8 cellular contexts compared by ENCODE assay signal in the genomic region with DNA sequence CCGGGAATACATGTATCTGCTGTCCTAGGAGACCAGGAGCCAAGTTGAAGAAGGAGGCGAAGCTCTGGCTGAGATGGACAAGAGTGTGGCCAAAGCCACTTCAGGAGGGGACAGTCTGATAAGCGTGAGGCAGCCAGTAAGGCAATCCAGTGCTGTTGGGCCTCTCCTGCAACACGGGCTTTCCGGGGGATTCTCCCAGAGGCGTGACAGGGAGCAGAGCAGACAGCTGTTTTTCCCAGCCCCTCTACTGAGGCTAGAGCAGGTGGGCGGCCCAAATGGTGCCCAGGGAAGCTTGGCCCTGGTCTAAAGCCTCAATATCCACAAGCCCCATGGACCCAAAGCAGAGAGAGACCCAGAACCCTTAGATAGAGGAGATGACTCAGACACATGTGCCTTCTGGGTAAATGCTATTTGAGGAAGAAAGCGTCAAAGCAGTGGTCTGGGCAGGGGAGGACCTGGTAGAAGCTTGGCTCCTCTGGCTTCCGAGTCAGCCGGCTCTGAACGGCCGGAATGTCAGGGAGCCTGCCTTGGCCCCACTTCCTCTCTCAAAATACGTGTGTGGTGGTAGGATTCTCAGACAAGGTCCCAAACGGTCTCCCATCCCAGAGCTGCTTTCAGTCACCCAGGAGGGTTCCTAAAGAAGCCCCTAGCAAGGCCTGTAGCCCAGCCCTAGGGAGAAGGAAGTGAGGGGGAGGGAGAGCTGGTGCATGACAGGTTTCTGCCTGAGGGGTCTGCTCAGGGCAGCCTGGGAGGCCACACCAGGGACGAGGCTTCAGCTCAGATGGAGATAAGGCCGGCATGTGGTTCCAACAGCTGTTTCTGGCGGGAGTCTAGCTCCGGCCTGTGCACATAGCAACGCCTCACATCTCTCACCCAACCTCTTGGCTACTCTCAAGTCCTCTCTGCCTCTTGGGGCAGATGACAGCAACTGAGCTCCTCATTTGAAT. TPM values are rescaled to one million over a fixed set of nuclear protein-coding genes. Genes with fewer than 3 reads are reported as not detected.
DNase-seq lines count a peak whose midpoint lies in the region; ATAC-seq, FAIRE-seq and TF ChIP-seq lines count a peak whose summit lies in the region.

No MANE protein-coding gene starts in this region.

- H3K9me3 ChIP-seq in liver (ENCODE audit: control insufficient read depth in 4 of 4, low read length in 3 of 4) = no peaks in the 10 kb centered on the region
- H3K9me3 ChIP-seq in HepG2 (ENCODE audit: low read length) = no peaks in the 10 kb centered on the region

- no peak for TF ChIP-seq POLR2A in HepG2 (IDR thresholded peaks at IDR 0.05; ENCODE audit: insufficient read depth in 1 of 2, low read depth in 2 of 2, low read length in 2 of 2)

- H3K4me2 ChIP-seq in HepG2 (ENCODE audit: low read depth, low read length) = no peak overlapping the region

- TF ChIP-seq CTCF in liver (IDR thresholded peaks at IDR 0.05; ENCODE audit: low read depth, low read length, missing input control) = no peak
- TF ChIP-seq CTCF in HepG2 (CRISPR knock-in tag; IDR thresholded peaks at IDR 0.05) = no peak
- TF ChIP-seq CTCF in nephron progenitor cell (IDR thresholded peaks at IDR 0.05) = no peak

- peaks cover 42% of the 10 kb centered on the region for H3K4me1 Mint-ChIP-seq in activated naive CD8-positive, alpha-beta T cell treated with anti-CD3 and anti-CD28 coated beads, Interleukin-2, amount 10 ng/mL, durations not matched to agents 7 days and 5 days
- peaks cover 41% of the 10 kb centered on the region for H3K4me1 Mint-ChIP-seq in nephron progenitor cell

- in situ Hi-C loops in HepG2 (cut with HindIII; ENCODE audit: extremely low pct_ligation_motif_present, low pct_unique_long_range_greater_than_20kb) = no loop called here

- no peak overlapping the region for H3K4me3 Mint-ChIP-seq in activated naive CD8-positive, alpha-beta T cell treated with anti-CD3 and anti-CD28 coated beads, Interleukin-2, amount 10 ng/mL, durations not matched to agents 7 days and 5 days
- H3K4me3 Mint-ChIP-seq in nephron progenitor cell = no peak overlapping the region

- no peak for DNase-seq in HepG2 (ENCODE audit: low spot score)
- DNase-seq in activated naive CD8-positive, alpha-beta T cell treated with anti-CD3 and anti-CD28 coated beads, Interleukin-2, amount 10 ng/mL, durations not matched to agents 7 days and 5 days = no peak
- no peak for DNase-seq in nephron progenitor cell
- no peak for DNase-seq in HT-29 (ENCODE audit: low spot score)
- DNase-seq in NCI-H69 (lab: John Stamatoyannopoulos, UW) = no peak
- no peak for DNase-seq in NCI-H1417 (lab: John Stamatoyannopoulos, UW)

- POLR2A ChIA-PET in HepG2 (lab: Yijun Ruan, JAX) = interaction anchor here (0.8 kb wide), 1 partner anchor 28 kb away, joined by 6 read pairs; a partner anchor contains a TSS
- POLR2A ChIA-PET in activated naive CD8-positive, alpha-beta T cell treated with anti-CD3 and anti-CD28 coated beads, Interleukin-2, amount 10 ng/mL, durations not matched to agents 7 days and 5 days (lab: Charles Lee) = interaction anchor here (0.8 to 1.2 kb wide), 2 partner anchors 8 to 28 kb away, joined by 4 to 5 read pairs; no protein-coding TSS in a partner anchor

- H3K36me3 ChIP-seq in liver (ENCODE audit: control insufficient read depth in 4 of 4, insufficient read depth in 3 of 4, low read depth in 1 of 4, low read length in 3 of 4) (peaks cover 0 to 6% (median 3%) of the 10 kb centered on the region in 4 donors), HepG2 (replicated peaks in 1 of 2; ENCODE audit: control insufficient read depth in 1 of 2, insufficient read depth in 2 of 2, low read length in 2 of 2) (peaks cover 3 to 5% of the 10 kb centered on the region in 2 experiments; a peak in 1 of 5 replicates)

- H3K4me3 ChIP-seq in liver (ENCODE audit: low read depth in 1 of 3, low read length in 3 of 3) = no peak overlapping the region
- no peak overlapping the region for H3K4me3 ChIP-seq in HepG2 (replicated peaks in 1 of 3; ENCODE audit: insufficient read depth in 1 of 3, low read depth in 2 of 3, low read length in 3 of 3)

- BruUV-seq in HepG2 (replicated peaks; lab: Mats Ljungman, UMichigan) = no TSS peak

- 73% methylated on average over 19 of the region's 19 CpGs for WGBS in liver
- 89% methylated on average over 12 of the region's 19 CpGs for WGBS in HepG2 (ENCODE audit: low lambda C conversion rate)

- H3K9ac ChIP-seq in liver (ENCODE audit: low read depth in 1 of 2, low read length in 2 of 2) = no peak overlapping the region
- no peak overlapping the region for H3K9ac ChIP-seq in HepG2 (ENCODE audit: insufficient read depth, low read depth, low read length)

- H3K27ac ChIP-seq in liver (ENCODE audit: low read depth in 1 of 2, low read length in 2 of 2) = peak overlapping the region; percentile 37 to 48
- no peak overlapping the region for H3K27ac ChIP-seq in HepG2 (ENCODE audit: extremely low read length, insufficient read depth, low read length)

- no peak for TF ChIP-seq EP300 in HepG2 (IDR thresholded peaks at IDR 0.05; ENCODE audit: low read depth in 2 of 2, low read length in 2 of 2)
- no peak for TF ChIP-seq EP300 in HepG2 (CRISPR knock-in tag; IDR thresholded peaks at IDR 0.05; ENCODE audit: borderline replicate concordance)

- H3K27me3 ChIP-seq in liver (ENCODE audit: control insufficient read depth in 4 of 4, insufficient read depth in 4 of 4, low read length in 3 of 4) (no peaks in the 10 kb centered on the region), HepG2 (ENCODE audit: control insufficient read depth in 1 of 2, insufficient read depth in 2 of 2, low read length in 2 of 2) (no peaks in the 10 kb centered on the region)

- H3K4me1 ChIP-seq in liver (ENCODE audit: control insufficient read depth in 4 of 4, insufficient read depth in 4 of 4, low read length in 3 of 4) (peaks cover 0 to 5% (median 2%) of the 10 kb centered on the region in 4 donors), HepG2 (ENCODE audit: insufficient read depth, low read length) (no peaks in the 10 kb centered on the region)

- H3K9me3 Mint-ChIP-seq in activated naive CD8-positive, alpha-beta T cell treated with anti-CD3 and anti-CD28 coated beads, Interleukin-2, amount 10 ng/mL, durations not matched to agents 7 days and 5 days = no peaks in the 10 kb centered on the region
- H3K9me3 Mint-ChIP-seq in nephron progenitor cell = peaks cover 4% of the 10 kb centered on the region

- H3K36me3 Mint-ChIP-seq in activated naive CD8-positive, alpha-beta T cell treated with anti-CD3 and anti-CD28 coated beads, Interleukin-2, amount 10 ng/mL, durations not matched to agents 7 days and 5 days = peaks cover 18% of the 10 kb centered on the region
- H3K36me3 Mint-ChIP-seq in nephron progenitor cell (ENCODE audit: low read depth) = peaks cover 76% of the 10 kb centered on the region

- H3K79me2 ChIP-seq in HepG2 (ENCODE audit: insufficient read depth, low read length) = no peaks in the 10 kb centered on the region

- ATAC-seq in HepG2 (no peak), HG03108 (IDR thresholded peaks at IDR 0.05; ENCODE audit: unreplicated experiment) (peak; percentile 71)
- ATAC-seq in activated naive CD8-positive, alpha-beta T cell treated with anti-CD3 and anti-CD28 coated beads, Interleukin-2, amount 10 ng/mL, durations not matched to agents 7 days and 5 days (ENCODE audit: low read depth) = no peak

- CTCF ChIA-PET in HepG2 (lab: Yijun Ruan, JAX; ENCODE audit: low intra/inter-chr PET ratio, low total read pairs) = no interaction called here

- H3K27me3 Mint-ChIP-seq in activated naive CD8-positive, alpha-beta T cell treated with anti-CD3 and anti-CD28 coated beads, Interleukin-2, amount 10 ng/mL, durations not matched to agents 7 days and 5 days = no peaks in the 10 kb centered on the region
- no peaks in the 10 kb centered on the region for H3K27me3 Mint-ChIP-seq in nephron progenitor cell (ENCODE audit: low read depth, poor library complexity)

- H3K27ac Mint-ChIP-seq in activated naive CD8-positive, alpha-beta T cell treated with anti-CD3 and anti-CD28 coated beads, Interleukin-2, amount 10 ng/mL, durations not matched to agents 7 days and 5 days = peak overlapping the region; percentile 47
- H3K27ac Mint-ChIP-seq in nephron progenitor cell = peak overlapping the region; percentile 88

- H2AFZ ChIP-seq in HepG2 (ENCODE audit: low read length) = no peak overlapping the region

- intact Hi-C loops in HepG2 (cut with micrococcal nuclease; ENCODE audit: unreplicated experiment) = no loop called here

- no peak for FAIRE-seq in HepG2 (lab: Jason Lieb, UNC)

- no peak for TF ChIP-seq RAD21 in liver (IDR thresholded peaks at IDR 0.05)
- TF ChIP-seq RAD21 in HepG2 (CRISPR knock-in tag; IDR thresholded peaks at IDR 0.05) = no peak

- no peaks in the 10 kb centered on the region for H4K20me1 ChIP-seq in HepG2 (ENCODE audit: insufficient read depth, low read length)

RNA-seq across cellular contexts. Expression of a gene that starts 28.9 kb away (rescaled TPM):
- total RNA-seq in liver (10 to 100 TPM in 1 of 2 donors, 1 to 10 TPM in 1; 6.8 to 14.9 TPM), HepG2 (2016; rRNA removed; fragmentation: Illumina TruSeq; extraction: Trizol) (2.7 and 3.4 TPM in 2 replicates)
- polyA plus RNA-seq in liver (1 to 10 TPM; 2.8 to 4.1 TPM), HepG2 (2011; rRNA removed) (4.2 and 4.5 TPM in 2 replicates)
- 0.79 and 0.91 TPM in 2 replicates for total RNA-seq in HepG2 (2016; cell fraction: cytosol; rRNA removed; fragmentation: Illumina TruSeq; extraction: Trizol; ENCODE audit: low read depth)
- total RNA-seq in HepG2 (2016; cell fraction: insoluble cytoplasmic fraction; rRNA removed; fragmentation: Illumina TruSeq; extraction: Trizol) = 3.2 and 3.6 TPM in 2 replicates
- 2.0 TPM in 2 replicates for total RNA-seq in HepG2 (2016; cell fraction: membrane; rRNA removed; fragmentation: Illumina TruSeq; extraction: Trizol)
- 4.9 and 5.9 TPM in 2 replicates for total RNA-seq in HepG2 (2016; cell fraction: nucleus; rRNA removed; fragmentation: Illumina TruSeq; extraction: Trizol)
- 1.8 TPM in 2 replicates for polyA plus RNA-seq in HepG2 (2011; cell fraction: cytosol; rRNA removed)
- 4.8 and 8.7 TPM in 2 replicates for polyA plus RNA-seq in HepG2 (2011; cell fraction: nucleus; rRNA removed)
- polyA plus RNA-seq in HepG2 (2012) = 1.1 and 1.6 TPM in 2 replicates
- 0.19 and 0.27 TPM in 2 replicates for polyA plus RNA-seq in HepG2 (2016; cell fraction: cytosol; fragmentation: Illumina TruSeq; extraction: Trizol; ENCODE audit: low read depth)
- polyA plus RNA-seq in HepG2 (2016; cell fraction: insoluble cytoplasmic fraction; fragmentation: Illumina TruSeq; extraction: Trizol; ENCODE audit: low read depth) = 1.8 and 2.2 TPM in 2 replicates
- polyA plus RNA-seq in HepG2 (2016; cell fraction: membrane; fragmentation: Illumina TruSeq; extraction: Trizol; ENCODE audit: low read depth) = 0.45 and 0.54 TPM in 2 replicates
- 7.4 and 7.8 TPM in 2 replicates for polyA plus RNA-seq in HepG2 (2016; cell fraction: nucleus; fragmentation: Illumina TruSeq; extraction: Trizol; ENCODE audit: insufficient read depth, low read depth)
- 19.9 and 128 TPM in 2 replicates for polyA minus RNA-seq in HepG2 (2011; rRNA and poly(A)+ RNA removed; ENCODE audit: low replicate concordance)
- polyA minus RNA-seq in HepG2 (2011; cell fraction: cytosol; rRNA and poly(A)+ RNA removed) = 5.5 TPM in 2 replicates
- polyA minus RNA-seq in HepG2 (2011; cell fraction: nucleus; rRNA and poly(A)+ RNA removed) = 6.0 and 9.4 TPM in 2 replicates
- 10 to 100 TPM; 37.1 to 41.8 TPM for total RNA-seq in activated naive CD8-positive, alpha-beta T cell treated with anti-CD3 and anti-CD28 coated beads, Interleukin-2, amount 10 ng/mL, durations not matched to agents 7 days and 5 days
- 55.3 and 55.4 TPM in 2 replicates for total RNA-seq in HT-29 (2014; rRNA removed; shearing (Covaris generic))

RNA-seq across cellular contexts. Expression of a gene that starts 50.5 kb away (rescaled TPM):
- total RNA-seq in liver (10 to 100 TPM; 33.1 to 56.5 TPM), HepG2 (2016; rRNA removed; fragmentation: Illumina TruSeq; extraction: Trizol) (13.8 and 19.0 TPM in 2 replicates)
- polyA plus RNA-seq in liver (10 to 100 TPM in 1 of 2 donors, 1 to 10 TPM in 1; 1.4 to 10.0 TPM), HepG2 (2011; rRNA removed) (14.9 TPM in 2 replicates)
- 5.8 and 7.8 TPM in 2 replicates for total RNA-seq in HepG2 (2016; cell fraction: cytosol; rRNA removed; fragmentation: Illumina TruSeq; extraction: Trizol; ENCODE audit: low read depth)
- total RNA-seq in HepG2 (2016; cell fraction: insoluble cytoplasmic fraction; rRNA removed; fragmentation: Illumina TruSeq; extraction: Trizol) = 14.6 and 17.8 TPM in 2 replicates
- total RNA-seq in HepG2 (2016; cell fraction: membrane; rRNA removed; fragmentation: Illumina TruSeq; extraction: Trizol) = 7.2 and 11.4 TPM in 2 replicates
- 54.0 and 56.5 TPM in 2 replicates for total RNA-seq in HepG2 (2016; cell fraction: nucleus; rRNA removed; fragmentation: Illumina TruSeq; extraction: Trizol)
- 2.4 and 3.7 TPM in 2 replicates for polyA plus RNA-seq in HepG2 (2011; cell fraction: cytosol; rRNA removed)
- polyA plus RNA-seq in HepG2 (2011; cell fraction: nucleus; rRNA removed) = 26.3 and 36.2 TPM in 2 replicates
- polyA plus RNA-seq in HepG2 (2012) = 5.9 and 7.4 TPM in 2 replicates
- polyA plus RNA-seq in HepG2 (2016; cell fraction: cytosol; fragmentation: Illumina TruSeq; extraction: Trizol; ENCODE audit: low read depth) = 0.97 and 1.5 TPM in 2 replicates
- 3.4 TPM in 2 replicates for polyA plus RNA-seq in HepG2 (2016; cell fraction: insoluble cytoplasmic fraction; fragmentation: Illumina TruSeq; extraction: Trizol; ENCODE audit: low read depth)
- polyA plus RNA-seq in HepG2 (2016; cell fraction: membrane; fragmentation: Illumina TruSeq; extraction: Trizol; ENCODE audit: low read depth) = 3.3 and 3.8 TPM in 2 replicates
- 42.4 and 45.8 TPM in 2 replicates for polyA plus RNA-seq in HepG2 (2016; cell fraction: nucleus; fragmentation: Illumina TruSeq; extraction: Trizol; ENCODE audit: insufficient read depth, low read depth)
- polyA minus RNA-seq in HepG2 (2011; rRNA and poly(A)+ RNA removed; ENCODE audit: low replicate concordance) = 38.9 and 56.7 TPM in 2 replicates
- 8.7 and 10.2 TPM in 2 replicates for polyA minus RNA-seq in HepG2 (2011; cell fraction: cytosol; rRNA and poly(A)+ RNA removed)
- polyA minus RNA-seq in HepG2 (2011; cell fraction: nucleus; rRNA and poly(A)+ RNA removed) = 130 and 161 TPM in 2 replicates
- total RNA-seq in activated naive CD8-positive, alpha-beta T cell treated with anti-CD3 and anti-CD28 coated beads, Interleukin-2, amount 10 ng/mL, durations not matched to agents 7 days and 5 days = 100 to 1,000 TPM; 118 to 143 TPM
- total RNA-seq in HT-29 (2014; rRNA removed; shearing (Covaris generic)) = 18.5 and 19.4 TPM in 2 replicates

RNA-seq across cellular contexts. Expression of a gene that starts 54.1 kb away (rescaled TPM):
- total RNA-seq in liver = 10 to 100 TPM; 36.7 to 54.0 TPM
- 10 to 100 TPM; 13.0 to 15.5 TPM for polyA plus RNA-seq in liver
- total RNA-seq in HepG2 (2016; rRNA removed; fragmentation: Illumina TruSeq; extraction: Trizol) = 20.1 and 23.8 TPM in 2 replicates
- total RNA-seq in HepG2 (2016; cell fraction: cytosol; rRNA removed; fragmentation: Illumina TruSeq; extraction: Trizol; ENCODE audit: low read depth) = 2.1 and 2.7 TPM in 2 replicates
- total RNA-seq in HepG2 (2016; cell fraction: insoluble cytoplasmic fraction; rRNA removed; fragmentation: Illumina TruSeq; extraction: Trizol) = 19.9 and 23.3 TPM in 2 replicates
- 9.2 and 10.4 TPM in 2 replicates for total RNA-seq in HepG2 (2016; cell fraction: membrane; rRNA removed; fragmentation: Illumina TruSeq; extraction: Trizol)
- total RNA-seq in HepG2 (2016; cell fraction: nucleus; rRNA removed; fragmentation: Illumina TruSeq; extraction: Trizol) = 29.0 and 33.5 TPM in 2 replicates
- 12.7 and 13.4 TPM in 2 replicates for polyA plus RNA-seq in HepG2 (2011; rRNA removed)
- 9.5 and 11.8 TPM in 2 replicates for polyA plus RNA-seq in HepG2 (2011; cell fraction: cytosol; rRNA removed)
- 12.8 and 14.2 TPM in 2 replicates for polyA plus RNA-seq in HepG2 (2011; cell fraction: nucleus; rRNA removed)
- 13.8 and 16.0 TPM in 2 replicates for polyA plus RNA-seq in HepG2 (2012)
- polyA plus RNA-seq in HepG2 (2016; cell fraction: cytosol; fragmentation: Illumina TruSeq; extraction: Trizol; ENCODE audit: low read depth) = 1.2 and 1.4 TPM in 2 replicates
- 15.8 and 16.0 TPM in 2 replicates for polyA plus RNA-seq in HepG2 (2016; cell fraction: insoluble cytoplasmic fraction; fragmentation: Illumina TruSeq; extraction: Trizol; ENCODE audit: low read depth)
- polyA plus RNA-seq in HepG2 (2016; cell fraction: membrane; fragmentation: Illumina TruSeq; extraction: Trizol; ENCODE audit: low read depth) = 3.3 and 3.6 TPM in 2 replicates
- polyA plus RNA-seq in HepG2 (2016; cell fraction: nucleus; fragmentation: Illumina TruSeq; extraction: Trizol; ENCODE audit: insufficient read depth, low read depth) = 30.8 and 34.1 TPM in 2 replicates
- polyA minus RNA-seq in HepG2 (2011; rRNA and poly(A)+ RNA removed; ENCODE audit: low replicate concordance) = 29.5 and 115 TPM in 2 replicates
- polyA minus RNA-seq in HepG2 (2011; cell fraction: cytosol; rRNA and poly(A)+ RNA removed) = 25.9 and 34.1 TPM in 2 replicates
- 43.4 and 52.2 TPM in 2 replicates for polyA minus RNA-seq in HepG2 (2011; cell fraction: nucleus; rRNA and poly(A)+ RNA removed)
- 10 to 100 TPM; 77.5 to 77.8 TPM for total RNA-seq in activated naive CD8-positive, alpha-beta T cell treated with anti-CD3 and anti-CD28 coated beads, Interleukin-2, amount 10 ng/mL, durations not matched to agents 7 days and 5 days
- 32.6 and 40.7 TPM in 2 replicates for total RNA-seq in HT-29 (2014; rRNA removed; shearing (Covaris generic))
